Comparison of ENCODE assay signal across 1 cellular context in the genomic region with DNA sequence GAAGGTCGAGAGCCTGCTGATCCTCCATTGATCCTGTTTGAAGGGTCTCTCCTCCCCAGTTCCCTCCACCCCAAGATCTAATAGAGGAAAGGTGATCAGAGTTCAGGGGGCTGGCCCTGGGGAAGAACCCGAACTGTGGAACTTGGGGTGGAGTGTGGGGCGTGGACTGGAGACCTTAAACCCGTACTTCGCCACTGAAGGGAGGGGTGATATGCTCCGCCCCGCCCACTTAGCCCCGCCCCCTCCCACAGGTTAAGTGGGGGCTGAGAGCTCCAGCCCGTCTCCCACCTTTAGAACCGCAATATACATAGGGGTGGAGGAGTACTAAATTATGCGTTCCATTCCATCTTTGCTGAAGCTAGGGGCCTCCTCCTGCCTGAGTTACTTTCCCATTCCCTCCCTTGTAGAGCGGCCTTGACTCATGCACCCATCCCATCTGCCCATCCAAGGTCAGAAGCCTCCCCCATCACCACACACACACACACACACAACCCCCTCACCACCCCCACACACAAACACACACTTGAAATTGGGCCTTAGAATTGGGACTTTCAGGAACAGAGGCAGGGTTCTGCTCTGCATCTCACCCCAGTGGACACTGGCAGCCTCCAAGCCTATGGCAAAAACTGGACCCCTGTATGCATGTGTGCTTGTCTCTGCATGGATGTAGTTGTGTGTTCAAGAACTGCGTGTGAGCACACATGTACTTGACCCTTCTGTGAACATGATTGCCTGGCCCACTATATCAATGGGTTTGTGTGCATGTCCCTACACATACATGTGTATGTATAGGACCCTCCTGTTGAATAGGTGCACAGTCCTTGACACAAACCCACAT.
TF ChIP-seq lines count a peak whose summit lies in the region.

No MANE protein-coding gene starts in this region.

TF ChIP-seq in HepG2, 621 proteins besides CTCF, POLR2A, EP300 and RAD21 (continued from another document and continues in another):
- TF ChIP-seq NFIB (CRISPR knock-in tag; IDR thresholded peaks at IDR 0.05; ENCODE audit: borderline replicate concordance), result no peak
- TF ChIP-seq, protein P1, sequence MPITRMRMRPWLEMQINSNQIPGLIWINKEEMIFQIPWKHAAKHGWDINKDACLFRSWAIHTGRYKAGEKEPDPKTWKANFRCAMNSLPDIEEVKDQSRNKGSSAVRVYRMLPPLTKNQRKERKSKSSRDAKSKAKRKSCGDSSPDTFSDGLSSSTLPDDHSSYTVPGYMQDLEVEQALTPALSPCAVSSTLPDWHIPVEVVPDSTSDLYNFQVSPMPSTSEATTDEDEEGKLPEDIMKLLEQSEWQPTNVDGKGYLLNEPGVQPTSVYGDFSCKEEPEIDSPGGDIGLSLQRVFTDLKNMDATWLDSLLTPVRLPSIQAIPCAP (CRISPR knock-in tag; IDR thresholded peaks at IDR 0.05; ENCODE audit: low read depth), result no peak
- TF ChIP-seq ZNF232 (CRISPR knock-in tag; IDR thresholded peaks at IDR 0.05; ENCODE audit: borderline replicate concordance), result no peak
- TF ChIP-seq PHF5A (CRISPR knock-in tag; IDR thresholded peaks at IDR 0.05; ENCODE audit: low read depth, unreplicated experiment), result no peak
- no peak for TF ChIP-seq ASH2L (IDR thresholded peaks at IDR 0.05; ENCODE audit: insufficient read length, low read depth, low read length)
- TF ChIP-seq SPEN (CRISPR knock-in tag; IDR thresholded peaks at IDR 0.05; ENCODE audit: low read depth), result 0 out of 2 replicates have a peak, but pooled peaks have one; percentile 7
- TF ChIP-seq NR2F6 (IDR thresholded peaks at IDR 0.05), result peak; percentile 62; the same call in 1 of the 2 replicates
- peak; percentile 52; the same call in 1 of the 2 replicates for TF ChIP-seq NR2F6 (CRISPR knock-in tag; IDR thresholded peaks at IDR 0.05)
- TF ChIP-seq ZNF205 (CRISPR knock-in tag; IDR thresholded peaks at IDR 0.05), result no peak; the same call in 1 of the 2 replicates
- TF ChIP-seq TEAD3 (CRISPR knock-in tag; optimal IDR thresholded peaks at IDR 0.05; ENCODE audit: borderline replicate concordance), result peak; percentile 36
- no peak for TF ChIP-seq GABPA (IDR thresholded peaks at IDR 0.05; ENCODE audit: low read depth, low read length)
- 0 out of 2 replicates have a peak, but pooled peaks have one; percentile 31 for TF ChIP-seq GABPA (CRISPR knock-in tag; IDR thresholded peaks at IDR 0.05; ENCODE audit: low read depth)
- peak; percentile 53 for TF ChIP-seq HNF4G (IDR thresholded peaks at IDR 0.05; ENCODE audit: borderline replicate concordance, low read depth, low read length)
- peak; percentile 67; the same call in 1 of the 2 replicates for TF ChIP-seq HNF4G (CRISPR knock-in tag; IDR thresholded peaks at IDR 0.05; ENCODE audit: borderline replicate concordance, low read depth)
- no peak for TF ChIP-seq WIZ (CRISPR knock-in tag; IDR thresholded peaks at IDR 0.05)
- TF ChIP-seq, protein P2, sequence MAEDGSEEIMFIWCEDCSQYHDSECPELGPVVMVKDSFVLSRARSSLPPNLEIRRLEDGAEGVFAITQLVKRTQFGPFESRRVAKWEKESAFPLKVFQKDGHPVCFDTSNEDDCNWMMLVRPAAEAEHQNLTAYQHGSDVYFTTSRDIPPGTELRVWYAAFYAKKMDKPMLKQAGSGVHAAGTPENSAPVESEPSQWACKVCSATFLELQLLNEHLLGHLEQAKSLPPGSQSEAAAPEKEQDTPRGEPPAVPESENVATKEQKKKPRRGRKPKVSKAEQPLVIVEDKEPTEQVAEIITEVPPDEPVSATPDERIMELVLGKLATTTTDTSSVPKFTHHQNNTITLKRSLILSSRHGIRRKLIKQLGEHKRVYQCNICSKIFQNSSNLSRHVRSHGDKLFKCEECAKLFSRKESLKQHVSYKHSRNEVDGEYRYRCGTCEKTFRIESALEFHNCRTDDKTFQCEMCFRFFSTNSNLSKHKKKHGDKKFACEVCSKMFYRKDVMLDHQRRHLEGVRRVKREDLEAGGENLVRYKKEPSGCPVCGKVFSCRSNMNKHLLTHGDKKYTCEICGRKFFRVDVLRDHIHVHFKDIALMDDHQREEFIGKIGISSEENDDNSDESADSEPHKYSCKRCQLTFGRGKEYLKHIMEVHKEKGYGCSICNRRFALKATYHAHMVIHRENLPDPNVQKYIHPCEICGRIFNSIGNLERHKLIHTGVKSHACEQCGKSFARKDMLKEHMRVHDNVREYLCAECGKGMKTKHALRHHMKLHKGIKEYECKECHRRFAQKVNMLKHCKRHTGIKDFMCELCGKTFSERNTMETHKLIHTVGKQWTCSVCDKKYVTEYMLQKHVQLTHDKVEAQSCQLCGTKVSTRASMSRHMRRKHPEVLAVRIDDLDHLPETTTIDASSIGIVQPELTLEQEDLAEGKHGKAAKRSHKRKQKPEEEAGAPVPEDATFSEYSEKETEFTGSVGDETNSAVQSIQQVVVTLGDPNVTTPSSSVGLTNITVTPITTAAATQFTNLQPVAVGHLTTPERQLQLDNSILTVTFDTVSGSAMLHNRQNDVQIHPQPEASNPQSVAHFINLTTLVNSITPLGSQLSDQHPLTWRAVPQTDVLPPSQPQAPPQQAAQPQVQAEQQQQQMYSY (CRISPR knock-in tag; IDR thresholded peaks at IDR 0.05), result no peak
- TF ChIP-seq, protein P3, sequence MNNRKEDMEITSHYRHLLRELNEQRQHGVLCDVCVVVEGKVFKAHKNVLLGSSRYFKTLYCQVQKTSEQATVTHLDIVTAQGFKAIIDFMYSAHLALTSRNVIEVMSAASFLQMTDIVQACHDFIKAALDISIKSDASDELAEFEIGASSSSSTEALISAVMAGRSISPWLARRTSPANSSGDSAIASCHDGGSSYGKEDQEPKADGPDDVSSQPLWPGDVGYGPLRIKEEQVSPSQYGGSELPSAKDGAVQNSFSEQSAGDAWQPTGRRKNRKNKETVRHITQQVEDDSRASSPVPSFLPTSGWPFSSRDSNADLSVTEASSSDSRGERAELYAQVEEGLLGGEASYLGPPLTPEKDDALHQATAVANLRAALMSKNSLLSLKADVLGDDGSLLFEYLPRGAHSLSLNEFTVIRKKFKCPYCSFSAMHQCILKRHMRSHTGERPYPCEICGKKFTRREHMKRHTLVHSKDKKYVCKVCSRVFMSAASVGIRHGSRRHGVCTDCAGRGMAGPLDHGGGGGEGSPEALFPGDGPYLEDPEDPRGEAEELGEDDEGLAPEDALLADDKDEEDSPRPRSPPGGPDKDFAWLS (CRISPR knock-in tag; IDR thresholded peaks at IDR 0.05; ENCODE audit: borderline replicate concordance), result no peak; the same call in 1 of the 2 replicates
- TF ChIP-seq, protein P4, sequence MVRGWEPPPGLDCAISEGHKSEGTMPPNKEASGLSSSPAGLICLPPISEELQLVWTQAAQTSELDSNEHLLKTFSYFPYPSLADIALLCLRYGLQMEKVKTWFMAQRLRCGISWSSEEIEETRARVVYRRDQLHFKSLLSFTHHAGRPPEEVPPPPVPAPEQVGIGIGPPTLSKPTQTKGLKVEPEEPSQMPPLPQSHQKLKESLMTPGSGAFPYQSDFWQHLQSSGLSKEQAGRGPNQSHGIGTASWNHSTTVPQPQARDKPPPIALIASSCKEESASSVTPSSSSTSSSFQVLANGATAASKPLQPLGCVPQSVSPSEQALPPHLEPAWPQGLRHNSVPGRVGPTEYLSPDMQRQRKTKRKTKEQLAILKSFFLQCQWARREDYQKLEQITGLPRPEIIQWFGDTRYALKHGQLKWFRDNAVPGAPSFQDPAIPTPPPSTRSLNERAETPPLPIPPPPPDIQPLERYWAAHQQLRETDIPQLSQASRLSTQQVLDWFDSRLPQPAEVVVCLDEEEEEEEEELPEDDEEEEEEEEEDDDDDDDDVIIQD (CRISPR knock-in tag; IDR thresholded peaks at IDR 0.05; ENCODE audit: low read depth), result no peak
- no peak for TF ChIP-seq ZNF256 (CRISPR knock-in tag; conservative IDR thresholded peaks at IDR 0.05)
- no peak; the same call in 1 of the 2 replicates for TF ChIP-seq REPIN1 (CRISPR knock-in tag; IDR thresholded peaks at IDR 0.05; ENCODE audit: borderline replicate concordance, low read depth)
- 0 out of 2 replicates have a peak, but pooled peaks have one; percentile 8 for TF ChIP-seq KDM3A (CRISPR knock-in tag; IDR thresholded peaks at IDR 0.05; ENCODE audit: low read depth)
- TF ChIP-seq ZNF274 (CRISPR knock-in tag; IDR thresholded peaks at IDR 0.05), result no peak
- TF ChIP-seq, protein P5, sequence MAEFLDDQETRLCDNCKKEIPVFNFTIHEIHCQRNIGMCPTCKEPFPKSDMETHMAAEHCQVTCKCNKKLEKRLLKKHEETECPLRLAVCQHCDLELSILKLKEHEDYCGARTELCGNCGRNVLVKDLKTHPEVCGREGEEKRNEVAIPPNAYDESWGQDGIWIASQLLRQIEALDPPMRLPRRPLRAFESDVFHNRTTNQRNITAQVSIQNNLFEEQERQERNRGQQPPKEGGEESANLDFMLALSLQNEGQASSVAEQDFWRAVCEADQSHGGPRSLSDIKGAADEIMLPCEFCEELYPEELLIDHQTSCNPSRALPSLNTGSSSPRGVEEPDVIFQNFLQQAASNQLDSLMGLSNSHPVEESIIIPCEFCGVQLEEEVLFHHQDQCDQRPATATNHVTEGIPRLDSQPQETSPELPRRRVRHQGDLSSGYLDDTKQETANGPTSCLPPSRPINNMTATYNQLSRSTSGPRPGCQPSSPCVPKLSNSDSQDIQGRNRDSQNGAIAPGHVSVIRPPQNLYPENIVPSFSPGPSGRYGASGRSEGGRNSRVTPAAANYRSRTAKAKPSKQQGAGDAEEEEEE (CRISPR knock-in tag; IDR thresholded peaks at IDR 0.05; ENCODE audit: borderline replicate concordance), result no peak
- no peak for TF ChIP-seq GTF3A (CRISPR knock-in tag; conservative IDR thresholded peaks at IDR 0.05)
- TF ChIP-seq SIX1 (CRISPR knock-in tag; IDR thresholded peaks at IDR 0.05; ENCODE audit: borderline replicate concordance), result no peak
- no peak for TF ChIP-seq ZFP62 (CRISPR knock-in tag; IDR thresholded peaks at IDR 0.05)
- TF ChIP-seq ZNF883 (CRISPR knock-in tag; IDR thresholded peaks at IDR 0.05; ENCODE audit: not compliant biosample characterization), result no peak
- TF ChIP-seq ZNF782 (CRISPR knock-in tag; IDR thresholded peaks at IDR 0.05; ENCODE audit: borderline replicate concordance), result no peak
- peak; percentile 67; the same call in 1 of the 2 replicates for TF ChIP-seq ZNF614 (CRISPR knock-in tag; IDR thresholded peaks at IDR 0.05; ENCODE audit: borderline replicate concordance)
- TF ChIP-seq, protein P6, sequence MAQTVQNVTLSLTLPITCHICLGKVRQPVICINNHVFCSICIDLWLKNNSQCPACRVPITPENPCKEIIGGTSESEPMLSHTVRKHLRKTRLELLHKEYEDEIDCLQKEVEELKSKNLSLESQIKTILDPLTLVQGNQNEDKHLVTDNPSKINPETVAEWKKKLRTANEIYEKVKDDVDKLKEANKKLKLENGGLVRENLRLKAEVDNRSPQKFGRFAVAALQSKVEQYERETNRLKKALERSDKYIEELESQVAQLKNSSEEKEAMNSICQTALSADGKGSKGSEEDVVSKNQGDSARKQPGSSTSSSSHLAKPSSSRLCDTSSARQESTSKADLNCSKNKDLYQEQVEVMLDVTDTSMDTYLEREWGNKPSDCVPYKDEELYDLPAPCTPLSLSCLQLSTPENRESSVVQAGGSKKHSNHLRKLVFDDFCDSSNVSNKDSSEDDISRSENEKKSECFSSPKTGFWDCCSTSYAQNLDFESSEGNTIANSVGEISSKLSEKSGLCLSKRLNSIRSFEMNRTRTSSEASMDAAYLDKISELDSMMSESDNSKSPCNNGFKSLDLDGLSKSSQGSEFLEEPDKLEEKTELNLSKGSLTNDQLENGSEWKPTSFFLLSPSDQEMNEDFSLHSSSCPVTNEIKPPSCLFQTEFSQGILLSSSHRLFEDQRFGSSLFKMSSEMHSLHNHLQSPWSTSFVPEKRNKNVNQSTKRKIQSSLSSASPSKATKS (CRISPR knock-in tag; IDR thresholded peaks at IDR 0.05), result no peak
- no peak for TF ChIP-seq PCBP1 (IDR thresholded peaks at IDR 0.05; ENCODE audit: borderline replicate concordance, low read depth, low read length)
- TF ChIP-seq ZNF772 (CRISPR knock-in tag; IDR thresholded peaks at IDR 0.05), result no peak; the same call in 1 of the 2 replicates
- no peak for TF ChIP-seq HDAC2 (CRISPR knock-in tag; IDR thresholded peaks at IDR 0.05)
- 0 out of 2 replicates have a peak, but pooled peaks have one; percentile 4 for TF ChIP-seq ZMYM3 (CRISPR knock-in tag; IDR thresholded peaks at IDR 0.05)
- no peak; the same call in 1 of the 2 replicates for TF ChIP-seq ZIK1 (CRISPR knock-in tag; IDR thresholded peaks at IDR 0.05; ENCODE audit: borderline replicate concordance, low read depth)
- TF ChIP-seq, protein P7, sequence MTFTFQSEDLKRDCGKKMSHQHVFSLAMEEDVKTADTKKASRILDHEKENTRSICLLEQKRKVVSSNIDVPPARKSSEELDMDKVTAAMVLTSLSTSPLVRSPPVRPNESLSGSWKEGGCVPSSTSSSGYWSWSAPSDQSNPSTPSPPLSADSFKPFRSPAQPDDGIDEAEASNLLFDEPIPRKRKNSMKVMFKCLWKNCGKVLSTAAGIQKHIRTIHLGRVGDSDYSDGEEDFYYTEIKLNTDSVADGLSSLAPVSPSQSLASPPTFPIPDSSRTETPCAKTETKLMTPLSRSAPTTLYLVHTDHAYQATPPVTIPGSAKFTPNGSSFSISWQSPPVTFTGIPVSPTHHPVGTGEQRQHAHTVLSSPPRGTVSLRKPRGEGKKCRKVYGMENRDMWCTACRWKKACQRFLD (CRISPR knock-in tag; IDR thresholded peaks at IDR 0.05; ENCODE audit: borderline replicate concordance), result no peak
- no peak for TF ChIP-seq ZNF747 (CRISPR knock-in tag; IDR thresholded peaks at IDR 0.05; ENCODE audit: borderline replicate concordance)
- no peak for TF ChIP-seq SUZ12 (IDR thresholded peaks at IDR 0.05; ENCODE audit: low read depth, low read length)
- TF ChIP-seq ZNF788 (CRISPR knock-in tag; IDR thresholded peaks at IDR 0.05; ENCODE audit: borderline replicate concordance), result 0 out of 2 replicates have a peak, but pooled peaks have one; percentile 76
- TF ChIP-seq ZNF383 (CRISPR knock-in tag; IDR thresholded peaks at IDR 0.05; ENCODE audit: borderline replicate concordance), result no peak
- 0 out of 2 replicates have a peak, but pooled peaks have one; percentile 7 for TF ChIP-seq ZFP36L1 (CRISPR knock-in tag; IDR thresholded peaks at IDR 0.05)
- TF ChIP-seq HOXA9 (CRISPR knock-in tag; IDR thresholded peaks at IDR 0.05; ENCODE audit: borderline replicate concordance), result no peak
- no peak for TF ChIP-seq ZNF326 (CRISPR knock-in tag; IDR thresholded peaks at IDR 0.05; ENCODE audit: borderline replicate concordance)
- no peak for TF ChIP-seq MEIS1 (CRISPR knock-in tag; IDR thresholded peaks at IDR 0.05; ENCODE audit: borderline replicate concordance)
- no peak for TF ChIP-seq KDM2A (CRISPR knock-in tag; IDR thresholded peaks at IDR 0.05; ENCODE audit: borderline replicate concordance, low read depth)
- no peak for TF ChIP-seq FIP1L1 (IDR thresholded peaks at IDR 0.05; ENCODE audit: borderline replicate concordance, insufficient read depth, low read depth, low read length)
- no peak for TF ChIP-seq SIX4 (CRISPR knock-in tag; IDR thresholded peaks at IDR 0.05)
- no peak for TF ChIP-seq ZNF3 (CRISPR knock-in tag; IDR thresholded peaks at IDR 0.05)
- TF ChIP-seq, protein P8, sequence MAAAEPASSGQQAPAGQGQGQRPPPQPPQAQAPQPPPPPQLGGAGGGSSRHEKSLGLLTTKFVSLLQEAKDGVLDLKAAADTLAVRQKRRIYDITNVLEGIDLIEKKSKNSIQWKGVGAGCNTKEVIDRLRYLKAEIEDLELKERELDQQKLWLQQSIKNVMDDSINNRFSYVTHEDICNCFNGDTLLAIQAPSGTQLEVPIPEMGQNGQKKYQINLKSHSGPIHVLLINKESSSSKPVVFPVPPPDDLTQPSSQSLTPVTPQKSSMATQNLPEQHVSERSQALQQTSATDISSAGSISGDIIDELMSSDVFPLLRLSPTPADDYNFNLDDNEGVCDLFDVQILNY (CRISPR knock-in tag; conservative IDR thresholded peaks at IDR 0.05), result no peak
- TF ChIP-seq TCF7 (IDR thresholded peaks at IDR 0.05; ENCODE audit: low read depth), result peak; percentile 28; the same call in 1 of the 2 replicates
- no peak for TF ChIP-seq ZNF841 (CRISPR knock-in tag; IDR thresholded peaks at IDR 0.05; ENCODE audit: borderline replicate concordance)
- no peak for TF ChIP-seq SRSF9 (IDR thresholded peaks at IDR 0.05; ENCODE audit: borderline replicate concordance, insufficient read depth, low read depth, low read length, poor library complexity, severe bottlenecking)
